Comparison of ENCODE assay signal across 7 cellular contexts in the genomic region with DNA sequence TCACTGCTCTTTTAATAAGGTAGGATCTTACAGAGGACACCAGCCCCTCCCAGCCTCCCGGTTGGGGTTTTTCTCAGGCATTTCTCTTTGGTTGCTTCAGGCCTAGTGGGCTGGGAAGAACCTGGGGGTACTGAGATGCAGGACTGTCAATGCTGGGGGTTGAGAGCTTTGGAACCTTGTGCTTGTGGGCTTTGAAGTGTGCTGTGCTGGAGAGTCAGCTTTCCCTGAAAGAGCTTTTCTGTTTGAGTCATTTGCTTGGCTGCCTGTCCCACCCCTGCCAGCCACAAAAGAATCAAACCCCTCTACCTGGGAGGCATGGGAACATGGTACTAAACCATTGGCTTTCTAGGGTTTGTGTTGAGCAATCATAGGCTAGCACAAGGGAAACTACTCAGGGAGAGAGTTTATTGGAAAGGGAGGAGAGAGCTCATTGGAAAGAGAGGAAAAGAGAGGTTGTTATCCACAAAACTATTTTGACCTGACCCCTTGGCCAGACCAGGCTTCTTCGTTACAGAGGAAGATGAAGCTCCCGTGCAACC. TPM values are rescaled to one million over a fixed set of nuclear protein-coding genes. Genes with fewer than 3 reads are reported as not detected.
DNase-seq lines count a peak whose midpoint lies in the region; ATAC-seq and TF ChIP-seq lines count a peak whose summit lies in the region.

No MANE protein-coding gene starts in this region.

- CTCF ChIA-PET in HCT116 (lab: Charles Lee) = interaction anchor here (1.7 kb wide), 1 partner anchor 23 kb away, joined by 5 read pairs; no protein-coding TSS in a partner anchor

- H3K27me3 ChIP-seq in HCT116 (ENCODE audit: insufficient read depth, low read length) = no peaks in the 10 kb centered on the region

- no peak for ATAC-seq in HCT116
- ATAC-seq in HG03565 (IDR thresholded peaks at IDR 0.05; ENCODE audit: unreplicated experiment) = no peak
- no peak for ATAC-seq in HG03432 (IDR thresholded peaks at IDR 0.05; ENCODE audit: unreplicated experiment)

- H3K27ac ChIP-seq in HCT116 (ENCODE audit: low read depth, low read length) = peak overlapping the region; percentile 96
- H3K27ac ChIP-seq in VCaP = peak overlapping the region; percentile 91; the same call in 1 of the 2 replicates

- intact Hi-C loops in HCT116 (cut with micrococcal nuclease) = loop anchor here (10.0 kb wide), 1 partner anchor 666 kb away; no protein-coding TSS in a partner anchor

- no peak for TF ChIP-seq POLR2A in HCT116 (IDR thresholded peaks at IDR 0.05; ENCODE audit: borderline replicate concordance, extremely low read depth, insufficient read depth, insufficient read length)

- no peaks in the 10 kb centered on the region for H3K9me3 ChIP-seq in HCT116 (ENCODE audit: control insufficient read depth in 1 of 2, insufficient read depth in 1 of 2, low read depth in 1 of 2, low read length in 2 of 2)

- no peaks in the 10 kb centered on the region for H3K9me2 ChIP-seq in HCT116 (ENCODE audit: insufficient read depth)

- H2AFZ ChIP-seq in HCT116 (ENCODE audit: low read depth, low read length, poor library complexity, severe bottlenecking) = no peak overlapping the region

- peak overlapping the region; percentile 84 for H3K9ac ChIP-seq in HCT116 (ENCODE audit: low read length)

- DNase-seq in HCT116 (ENCODE audit: low read depth, low spot score) (no peak), fibroblast of mammary gland (ENCODE audit: low read depth) (no peak), retinal pigment epithelial cell (ENCODE audit: low read depth) (no peak), activated gamma-delta T cell (lab: John Stamatoyannopoulos, UW) (no peak)

- RAD21 ChIA-PET in HCT116 (lab: Charles Lee; ENCODE audit: low non-redundant PET in 1 of 2, low total read pairs in 2 of 2, uncharacterized antibody in 2 of 2, unreplicated experiment in 2 of 2) = no interaction called here

- no TSS peak for BruUV-seq in HCT116 (replicated peaks; lab: Mats Ljungman, UMichigan)

- TF ChIP-seq CTCF in HCT116 (IDR thresholded peaks at IDR 0.05 in 2 of 3, conservative IDR thresholded peaks at IDR 0.05 in 1 of 3; ENCODE audit: borderline replicate concordance in 1 of 3, insufficient read depth in 1 of 3, low read depth in 2 of 3, low read length in 2 of 3) (no peak), VCaP (conservative IDR thresholded peaks at IDR 0.05) (no peak), fibroblast of mammary gland (conservative IDR thresholded peaks at IDR 0.05; ENCODE audit: control insufficient read depth, insufficient read depth, low read depth, low read length) (no peak), retinal pigment epithelial cell (conservative IDR thresholded peaks at IDR 0.05; ENCODE audit: low read depth, low read length) (no peak)

- H3K36me3 ChIP-seq in HCT116 (ENCODE audit: control insufficient read depth in 1 of 2, insufficient read depth in 2 of 2, low read length in 2 of 2) = peaks cover 49 to 53% of the 10 kb centered on the region in 2 experiments

- peak overlapping the region; percentile 95 for H3K4me2 ChIP-seq in HCT116 (ENCODE audit: low read length)

- POLR2A ChIA-PET in HCT116 (lab: Charles Lee) = interaction anchor here (0.8 to 2.0 kb wide), 2 partner anchors 11 to 23 kb away, joined by 3 to 5 read pairs; no protein-coding TSS in a partner anchor

- H3K79me2 ChIP-seq in HCT116 (ENCODE audit: insufficient read depth, low read length) = peaks cover 62% of the 10 kb centered on the region

- H4K20me1 ChIP-seq in HCT116 (ENCODE audit: insufficient read depth) = no peaks in the 10 kb centered on the region

- no peak for TF ChIP-seq RAD21 in HCT116 (IDR thresholded peaks at IDR 0.05; ENCODE audit: low read depth)

- H3K4me1 ChIP-seq in HCT116 (ENCODE audit: control insufficient read depth in 1 of 2, insufficient read depth in 2 of 2, low read length in 2 of 2) = peaks cover 41 to 45% of the 10 kb centered on the region in 2 experiments

- H3K4me3 ChIP-seq in HCT116 (replicated peaks in 1 of 2; ENCODE audit: low read depth in 1 of 2, low read length in 2 of 2) (peak overlapping the region; percentile 92), fibroblast of mammary gland (ENCODE audit: control insufficient read depth, low read depth, low read length) (peak overlapping the region; percentile 95), retinal pigment epithelial cell (ENCODE audit: low read length) (peak overlapping the region; percentile 98)

TF ChIP-seq in HCT116, 20 proteins besides CTCF, POLR2A, EP300 and RAD21:
- TF ChIP-seq, protein P1, sequence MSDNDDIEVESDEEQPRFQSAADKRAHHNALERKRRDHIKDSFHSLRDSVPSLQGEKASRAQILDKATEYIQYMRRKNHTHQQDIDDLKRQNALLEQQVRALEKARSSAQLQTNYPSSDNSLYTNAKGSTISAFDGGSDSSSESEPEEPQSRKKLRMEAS (IDR thresholded peaks at IDR 0.05) = no peak
- TF ChIP-seq EZH2phosphoT487 (IDR thresholded peaks at IDR 0.05; ENCODE audit: borderline replicate concordance) (no peak), CEBPB (IDR thresholded peaks at IDR 0.05; ENCODE audit: low read depth) (no peak), ZNF274 (IDR thresholded peaks at IDR 0.05; ENCODE audit: low read depth, low read length) (no peak), POLR2AphosphoS5 (IDR thresholded peaks at IDR 0.05; ENCODE audit: low read depth, low read length) (no peak), TCF7L2 (IDR thresholded peaks at IDR 0.05; ENCODE audit: borderline replicate concordance, extremely low read depth, insufficient read depth, insufficient read length) (no peak), CBX3 (IDR thresholded peaks at IDR 0.05; ENCODE audit: low read depth) (no peak), YY1 (IDR thresholded peaks at IDR 0.05; ENCODE audit: extremely low read depth, insufficient replicate concordance, low read depth, low read length) (no peak), SIN3A (IDR thresholded peaks at IDR 0.05; ENCODE audit: low read depth) (no peak), SRF (IDR thresholded peaks at IDR 0.05; ENCODE audit: low read depth) (no peak), EGR1 (IDR thresholded peaks at IDR 0.05; ENCODE audit: low read depth) (no peak), ELF1 (IDR thresholded peaks at IDR 0.05; ENCODE audit: borderline replicate concordance, low read depth) (no peak), ZFX (IDR thresholded peaks at IDR 0.05) (no peak), SP1 (IDR thresholded peaks at IDR 0.05; ENCODE audit: low read depth) (no peak), JUND (IDR thresholded peaks at IDR 0.05) (no peak), EZH2 (IDR thresholded peaks at IDR 0.05) (no peak), FOSL1 (IDR thresholded peaks at IDR 0.05; ENCODE audit: low read depth) (no peak)
- TF ChIP-seq, protein P2, sequence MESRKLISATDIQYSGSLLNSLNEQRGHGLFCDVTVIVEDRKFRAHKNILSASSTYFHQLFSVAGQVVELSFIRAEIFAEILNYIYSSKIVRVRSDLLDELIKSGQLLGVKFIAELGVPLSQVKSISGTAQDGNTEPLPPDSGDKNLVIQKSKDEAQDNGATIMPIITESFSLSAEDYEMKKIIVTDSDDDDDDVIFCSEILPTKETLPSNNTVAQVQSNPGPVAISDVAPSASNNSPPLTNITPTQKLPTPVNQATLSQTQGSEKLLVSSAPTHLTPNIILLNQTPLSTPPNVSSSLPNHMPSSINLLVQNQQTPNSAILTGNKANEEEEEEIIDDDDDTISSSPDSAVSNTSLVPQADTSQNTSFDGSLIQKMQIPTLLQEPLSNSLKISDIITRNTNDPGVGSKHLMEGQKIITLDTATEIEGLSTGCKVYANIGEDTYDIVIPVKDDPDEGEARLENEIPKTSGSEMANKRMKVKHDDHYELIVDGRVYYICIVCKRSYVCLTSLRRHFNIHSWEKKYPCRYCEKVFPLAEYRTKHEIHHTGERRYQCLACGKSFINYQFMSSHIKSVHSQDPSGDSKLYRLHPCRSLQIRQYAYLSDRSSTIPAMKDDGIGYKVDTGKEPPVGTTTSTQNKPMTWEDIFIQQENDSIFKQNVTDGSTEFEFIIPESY (IDR thresholded peaks at IDR 0.05; ENCODE audit: extremely low read depth, insufficient replicate concordance, low read length) = no peak
- TF ChIP-seq, protein P3, sequence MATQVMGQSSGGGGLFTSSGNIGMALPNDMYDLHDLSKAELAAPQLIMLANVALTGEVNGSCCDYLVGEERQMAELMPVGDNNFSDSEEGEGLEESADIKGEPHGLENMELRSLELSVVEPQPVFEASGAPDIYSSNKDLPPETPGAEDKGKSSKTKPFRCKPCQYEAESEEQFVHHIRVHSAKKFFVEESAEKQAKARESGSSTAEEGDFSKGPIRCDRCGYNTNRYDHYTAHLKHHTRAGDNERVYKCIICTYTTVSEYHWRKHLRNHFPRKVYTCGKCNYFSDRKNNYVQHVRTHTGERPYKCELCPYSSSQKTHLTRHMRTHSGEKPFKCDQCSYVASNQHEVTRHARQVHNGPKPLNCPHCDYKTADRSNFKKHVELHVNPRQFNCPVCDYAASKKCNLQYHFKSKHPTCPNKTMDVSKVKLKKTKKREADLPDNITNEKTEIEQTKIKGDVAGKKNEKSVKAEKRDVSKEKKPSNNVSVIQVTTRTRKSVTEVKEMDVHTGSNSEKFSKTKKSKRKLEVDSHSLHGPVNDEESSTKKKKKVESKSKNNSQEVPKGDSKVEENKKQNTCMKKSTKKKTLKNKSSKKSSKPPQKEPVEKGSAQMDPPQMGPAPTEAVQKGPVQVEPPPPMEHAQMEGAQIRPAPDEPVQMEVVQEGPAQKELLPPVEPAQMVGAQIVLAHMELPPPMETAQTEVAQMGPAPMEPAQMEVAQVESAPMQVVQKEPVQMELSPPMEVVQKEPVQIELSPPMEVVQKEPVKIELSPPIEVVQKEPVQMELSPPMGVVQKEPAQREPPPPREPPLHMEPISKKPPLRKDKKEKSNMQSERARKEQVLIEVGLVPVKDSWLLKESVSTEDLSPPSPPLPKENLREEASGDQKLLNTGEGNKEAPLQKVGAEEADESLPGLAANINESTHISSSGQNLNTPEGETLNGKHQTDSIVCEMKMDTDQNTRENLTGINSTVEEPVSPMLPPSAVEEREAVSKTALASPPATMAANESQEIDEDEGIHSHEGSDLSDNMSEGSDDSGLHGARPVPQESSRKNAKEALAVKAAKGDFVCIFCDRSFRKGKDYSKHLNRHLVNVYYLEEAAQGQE (IDR thresholded peaks at IDR 0.05; ENCODE audit: low read depth) = no peak
- TF ChIP-seq, protein P4, sequence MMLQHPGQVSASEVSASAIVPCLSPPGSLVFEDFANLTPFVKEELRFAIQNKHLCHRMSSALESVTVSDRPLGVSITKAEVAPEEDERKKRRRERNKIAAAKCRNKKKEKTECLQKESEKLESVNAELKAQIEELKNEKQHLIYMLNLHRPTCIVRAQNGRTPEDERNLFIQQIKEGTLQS (IDR thresholded peaks at IDR 0.05) = no peak
TF ChIP-seq in HCT116: peak in this region for 0.

RNA-seq across cellular contexts. Expression of a gene that starts 1.4 kb away (rescaled TPM):
- total RNA-seq in HCT116 (2021; ENCODE audit: unreplicated experiment) = 652 TPM
- 312 and 348 TPM in 2 replicates for polyA plus RNA-seq in HCT116 (2012)

RNA-seq across cellular contexts. Expression of a gene that starts 18.4 kb away (rescaled TPM):
- total RNA-seq in HCT116 (2021; ENCODE audit: unreplicated experiment) = 0.17 TPM
- polyA plus RNA-seq in HCT116 (2012) = 0.09 and 0.15 TPM in 2 replicates
